13 cellular contexts compared by ENCODE assay signal in genomic region chr2:106144621-106145331, GRCh38. TPM values are rescaled to one million over a fixed set of nuclear protein-coding genes. Genes with fewer than 3 reads are reported as not detected.
DNase-seq lines count a peak whose midpoint lies in the region; ATAC-seq and TF ChIP-seq lines count a peak whose summit lies in the region.
"Had no signal": no experiment of that assay in that cellular context is flagged by ENCODE, and none has a peak within 500 bp of the region (broad histone marks: within the 10 kb centered on the region; RNA-seq: fewer than 3 reads in every experiment).

No MANE protein-coding gene starts in this region.

- H3K27ac Mint-ChIP-seq in stimulated activated memory B cell treated with anti-CD40 and anti-IgM and Interleukin-4, amounts not matched to agents 10 μg/mL and 1 μg/mL and 100 μg/mL, for 72 hours: peak overlapping the region; percentile 50

- peaks cover 67% of the 10 kb centered on the region for H3K4me1 Mint-ChIP-seq in stimulated activated memory B cell treated with anti-CD40 and anti-IgM and Interleukin-4, amounts not matched to agents 10 μg/mL and 1 μg/mL and 100 μg/mL, for 72 hours

- intact Hi-C loops in body of pancreas (cut with DNase I) (no loop called here), lower lobe of right lung (cut with DNase I) (no loop called here)

- H3K4me3 ChIP-seq in body of pancreas (no peak overlapping the region), lower lobe of right lung (no peak overlapping the region)

- H3K4me3 Mint-ChIP-seq in stimulated activated memory B cell treated with anti-CD40 and anti-IgM and Interleukin-4, amounts not matched to agents 10 μg/mL and 1 μg/mL and 100 μg/mL, for 72 hours: no peak overlapping the region

- H3K9me3 ChIP-seq in body of pancreas (no peaks in the 10 kb centered on the region), lower lobe of right lung (no peaks in the 10 kb centered on the region)

- no peak for TF ChIP-seq POLR2A in body of pancreas (IDR thresholded peaks at IDR 0.05)

- no peaks in the 10 kb centered on the region for H3K9me3 Mint-ChIP-seq in stimulated activated memory B cell treated with anti-CD40 and anti-IgM and Interleukin-4, amounts not matched to agents 10 μg/mL and 1 μg/mL and 100 μg/mL, for 72 hours

- no peaks in the 10 kb centered on the region for H3K36me3 ChIP-seq in body of pancreas (replicated peaks in 1 of 2; ENCODE audit: insufficient read depth in 1 of 2, low read depth in 2 of 2)
- peaks cover 16% of the 10 kb centered on the region for H3K36me3 ChIP-seq in lower lobe of right lung

- no peaks in the 10 kb centered on the region for H3K27me3 ChIP-seq in body of pancreas
- no peaks in the 10 kb centered on the region for H3K27me3 ChIP-seq in lower lobe of right lung (ENCODE audit: low read depth)

- no peak for TF ChIP-seq CTCF in body of pancreas (IDR thresholded peaks at IDR 0.05)
- TF ChIP-seq CTCF in lower lobe of right lung (IDR thresholded peaks at IDR 0.05): no peak

- H3K27ac ChIP-seq in body of pancreas (no peak overlapping the region), lower lobe of right lung (no peak overlapping the region)

- 86 to 91% methylated on average over 21 of the region's 21 CpGs for WGBS in body of pancreas, 2 donors

- peak; percentile 50 for DNase-seq in activated T-cell treated with anti-CD3 and anti-CD28 coated beads, Interleukin-2, amount 50 U/mL, for 1 hour
- no peak for DNase-seq in activated T-cell treated with anti-CD3 and anti-CD28 coated beads for 4 hours
- DNase-seq in activated CD4-positive, CD25-positive, alpha-beta regulatory T cell treated with anti-CD3 and anti-CD28 coated beads, Interleukin-2, amount 50 U/mL, for 72 hours: peak; percentile 52
- DNase-seq in astrocyte of the hippocampus (ENCODE audit: low read depth, low spot score): peak; percentile 76
- DNase-seq in body of pancreas: no peak
- no peak for DNase-seq in lower lobe of right lung
- DNase-seq: activated gamma-delta T cell, NCI-H1436 treated with DMSO at 0.1 percent for 48 hours, nucleus accumbens, SW 1271 had no signal

- H3K4me1 ChIP-seq in body of pancreas (no peaks in the 10 kb centered on the region), lower lobe of right lung (peaks cover 9% of the 10 kb centered on the region)

- no peaks in the 10 kb centered on the region for H3K27me3 Mint-ChIP-seq in stimulated activated memory B cell treated with anti-CD40 and anti-IgM and Interleukin-4, amounts not matched to agents 10 μg/mL and 1 μg/mL and 100 μg/mL, for 72 hours

- H3K36me3 Mint-ChIP-seq in stimulated activated memory B cell treated with anti-CD40 and anti-IgM and Interleukin-4, amounts not matched to agents 10 μg/mL and 1 μg/mL and 100 μg/mL, for 72 hours: peaks cover 62% of the 10 kb centered on the region

- ATAC-seq in stimulated activated memory B cell treated with anti-CD40 and anti-IgM and Interleukin-4, amounts not matched to agents 10 μg/mL and 1 μg/mL and 100 μg/mL, for 72 hours: no peak
- ATAC-seq in HG02623 (IDR thresholded peaks at IDR 0.05; ENCODE audit: unreplicated experiment) (no peak), body of pancreas (no peak), lower lobe of right lung (no peak)
- ATAC-seq: left lobe of liver had no signal

RNA-seq across cellular contexts. Expression of gene UXS1, which starts 49.3 kb away (rescaled TPM):
- total RNA-seq in body of pancreas (10 to 100 TPM; 15.8 to 33.6 TPM), lower lobe of right lung (60.0 TPM)

Comparison
In these comparisons a context has a peak if more than half of its experiments do, and no peak if none do; other contexts are left out.
1. DNase-seq: peak in activated T-cell treated with anti-CD3 and anti-CD28 coated beads, Interleukin-2, amount 50 U/mL, for 1 hour (single experiment), activated CD4-positive, CD25-positive, alpha-beta regulatory T cell treated with anti-CD3 and anti-CD28 coated beads, Interleukin-2, amount 50 U/mL, for 72 hours (single experiment) and astrocyte of the hippocampus (single experiment); none in activated T-cell treated with anti-CD3 and anti-CD28 coated beads for 4 hours (single experiment), body of pancreas (0 of 4) and lower lobe of right lung (single experiment).